In genomic region chr12:19273482-19274330, GRCh38 we compare ENCODE assay signal across 8 cellular contexts.
DNase-seq lines count a peak whose midpoint lies in the region; ATAC-seq and TF ChIP-seq lines count a peak whose summit lies in the region.

No MANE protein-coding gene starts in this region.

- no peak for TF ChIP-seq POLR2A in breast epithelium (IDR thresholded peaks at IDR 0.05)

- H3K9ac ChIP-seq in BLaER1 treated with 17β-estradiol and CSF1 and Interleukin-3, amounts not matched to agents 10 nM and 100 nM: peak overlapping the region in 1 of 11 experiments; percentile 28; a peak in 1 of 22 replicates

- no peak overlapping the region for H3K4me3 Mint-ChIP-seq in stimulated activated effector memory CD8-positive, alpha-beta T cell treated with anti-CD3 and anti-CD28 coated beads, Interleukin-12 subunit alpha, Interleukin-12 subunit beta, amount 100 ng/mL, for 72 hours
- no peak overlapping the region for H3K4me3 Mint-ChIP-seq in glutamatergic neuron (ENCODE audit: unreplicated experiment)

- H3K9me3 ChIP-seq in BLaER1 treated with 17β-estradiol and CSF1 and Interleukin-3, amounts not matched to agents 10 nM and 100 nM (replicated peaks in 1 of 11): peaks cover 0 to 11% (median 0%) of the 10 kb centered on the region in 11 experiments; a peak in 1 of 22 replicates
- no peaks in the 10 kb centered on the region for H3K9me3 ChIP-seq in breast epithelium
- H3K9me3 ChIP-seq in lower lobe of right lung: no peaks in the 10 kb centered on the region

- H3K27me3 ChIP-seq in BLaER1 treated with 17β-estradiol and CSF1 and Interleukin-3, amounts not matched to agents 10 nM and 100 nM: no peaks in the 10 kb centered on the region
- H3K27me3 ChIP-seq in breast epithelium (no peaks in the 10 kb centered on the region), lower lobe of right lung (ENCODE audit: low read depth) (no peaks in the 10 kb centered on the region)

- no peak overlapping the region for H3K4me3 ChIP-seq in BLaER1 treated with 17β-estradiol and CSF1 and Interleukin-3, amounts not matched to agents 10 nM and 100 nM
- H3K4me3 ChIP-seq in breast epithelium (no peak overlapping the region), lower lobe of right lung (no peak overlapping the region)

- DNase-seq in MV-4-11 (lab: John Stamatoyannopoulos, UW) (peak; percentile 81), T-helper 22 cell (ENCODE audit: low read depth) (peak; percentile 64), breast epithelium (ENCODE audit: low spot score in 2 of 2) (peak; percentile 53 to 56), lower lobe of right lung (no peak), glutamatergic neuron (no peak), middle frontal gyrus (ENCODE audit: extremely low spot score, low spot score) (no peak)
- DNase-seq in stimulated activated effector memory CD8-positive, alpha-beta T cell treated with anti-CD3 and anti-CD28 coated beads, Interleukin-12 subunit alpha, Interleukin-12 subunit beta, amount 100 ng/mL, for 72 hours (ENCODE audit: low spot score in 2 of 2): peak in 1 of 2 donors; percentile 52

- peak overlapping the region; percentile 43 for H3K27ac Mint-ChIP-seq in stimulated activated effector memory CD8-positive, alpha-beta T cell treated with anti-CD3 and anti-CD28 coated beads, Interleukin-12 subunit alpha, Interleukin-12 subunit beta, amount 100 ng/mL, for 72 hours
- H3K27ac Mint-ChIP-seq in glutamatergic neuron (ENCODE audit: unreplicated experiment): no peak overlapping the region

- intact Hi-C loops in breast epithelium (cut with DNase I; ENCODE audit: low total_unique reads) (no loop called here), lower lobe of right lung (cut with DNase I) (no loop called here)

- H3K27me3 Mint-ChIP-seq in glutamatergic neuron (ENCODE audit: unreplicated experiment): peaks cover 7% of the 10 kb centered on the region

- peaks cover 16% of the 10 kb centered on the region for H3K4me1 Mint-ChIP-seq in stimulated activated effector memory CD8-positive, alpha-beta T cell treated with anti-CD3 and anti-CD28 coated beads, Interleukin-12 subunit alpha, Interleukin-12 subunit beta, amount 100 ng/mL, for 72 hours
- peaks cover 3% of the 10 kb centered on the region for H3K4me1 Mint-ChIP-seq in glutamatergic neuron (ENCODE audit: low read depth, unreplicated experiment)

- no peaks in the 10 kb centered on the region for H3K36me3 Mint-ChIP-seq in stimulated activated effector memory CD8-positive, alpha-beta T cell treated with anti-CD3 and anti-CD28 coated beads, Interleukin-12 subunit alpha, Interleukin-12 subunit beta, amount 100 ng/mL, for 72 hours
- H3K36me3 Mint-ChIP-seq in glutamatergic neuron (ENCODE audit: unreplicated experiment): no peaks in the 10 kb centered on the region

- no peaks in the 10 kb centered on the region for H3K9me3 Mint-ChIP-seq in stimulated activated effector memory CD8-positive, alpha-beta T cell treated with anti-CD3 and anti-CD28 coated beads, Interleukin-12 subunit alpha, Interleukin-12 subunit beta, amount 100 ng/mL, for 72 hours
- H3K9me3 Mint-ChIP-seq in glutamatergic neuron (ENCODE audit: unreplicated experiment): peaks cover 10% of the 10 kb centered on the region

- peaks cover 0 to 23% (median 15%) of the 10 kb centered on the region in 11 experiments; a peak in 15 of 22 replicates for H3K36me3 ChIP-seq in BLaER1 treated with 17β-estradiol and CSF1 and Interleukin-3, amounts not matched to agents 10 nM and 100 nM
- no peaks in the 10 kb centered on the region for H3K36me3 ChIP-seq in breast epithelium
- peaks cover 16% of the 10 kb centered on the region for H3K36me3 ChIP-seq in lower lobe of right lung

- peak; percentile 40 to 64 for ATAC-seq in lower lobe of right lung
- peak; percentile 100 for ATAC-seq in stimulated activated effector memory CD8-positive, alpha-beta T cell treated with anti-CD3 and anti-CD28 coated beads, Interleukin-12 subunit alpha, Interleukin-12 subunit beta, amount 100 ng/mL, for 72 hours

- H3K27ac ChIP-seq in BLaER1 treated with 17β-estradiol and CSF1 and Interleukin-3, amounts not matched to agents 10 nM and 100 nM: peak overlapping the region in 9 of 11 experiments; percentile 2 to 55 (median 43); a peak in 15 of 22 replicates
- H3K27ac ChIP-seq in breast epithelium: peak overlapping the region; percentile 6 to 21
- H3K27ac ChIP-seq in lower lobe of right lung: no peak overlapping the region

- peaks cover 11 to 20% (median 18%) of the 10 kb centered on the region in 10 experiments for H3K4me1 ChIP-seq in BLaER1 treated with 17β-estradiol and CSF1 and Interleukin-3, amounts not matched to agents 10 nM and 100 nM
- H3K4me1 ChIP-seq in breast epithelium (no peaks in the 10 kb centered on the region), lower lobe of right lung (peaks cover 11% of the 10 kb centered on the region)

- no peaks in the 10 kb centered on the region for H4K20me1 ChIP-seq in BLaER1 treated with 17β-estradiol and CSF1 and Interleukin-3, amounts not matched to agents 10 nM and 100 nM

- TF ChIP-seq CTCF in breast epithelium (IDR thresholded peaks at IDR 0.05) (no peak), lower lobe of right lung (IDR thresholded peaks at IDR 0.05) (no peak), glutamatergic neuron (IDR thresholded peaks at IDR 0.05; ENCODE audit: partially characterized antibody, unreplicated experiment) (no peak)

- peak overlapping the region; percentile 28 to 70 (median 58) for H3K4me2 ChIP-seq in BLaER1 treated with 17β-estradiol and CSF1 and Interleukin-3, amounts not matched to agents 10 nM and 100 nM

Comparison
In these comparisons a context has a peak if more than half of its experiments do, and no peak if none do; other contexts are left out.
1. DNase-seq: peak in MV-4-11 (single experiment), T-helper 22 cell (single experiment) and breast epithelium (2 of 2); none in lower lobe of right lung (single experiment), glutamatergic neuron (single experiment) and middle frontal gyrus (single experiment).